ENCODE assay signal across 19 cellular contexts in the genomic region with DNA sequence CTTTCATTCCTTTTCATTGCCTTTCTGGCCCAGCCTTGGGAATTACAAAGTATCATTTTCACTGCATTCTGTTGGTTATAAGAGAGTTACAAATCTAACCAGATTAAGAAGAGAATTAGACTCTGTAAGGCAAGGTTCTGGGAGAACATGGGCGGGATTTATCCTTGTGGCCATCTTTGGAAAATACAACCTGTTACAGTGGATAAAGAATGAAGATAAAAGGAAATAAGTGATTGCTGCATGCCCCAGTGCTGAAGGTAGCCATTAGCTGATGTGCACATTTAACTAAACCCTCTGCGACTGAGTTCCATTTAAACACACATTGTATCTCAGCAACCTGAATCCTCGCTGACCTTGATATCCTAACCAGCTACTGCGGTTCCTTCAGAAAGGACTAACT.
DNase-seq lines count a peak whose midpoint lies in the region; ATAC-seq, FAIRE-seq and TF ChIP-seq lines count a peak whose summit lies in the region.
"Had no signal": no experiment of that assay in that cellular context is flagged by ENCODE, and none has a peak within 500 bp of the region (broad histone marks: within the 10 kb centered on the region; RNA-seq: fewer than 3 reads in every experiment).

No MANE protein-coding gene starts in this region.

- H3T11ph ChIP-seq in H9 (ENCODE audit: low read length): no peak overlapping the region

- no peak overlapping the region for H2BK120ac ChIP-seq in H9 (ENCODE audit: low read depth, low read length, poor library complexity, severe bottlenecking)

- H3K18ac ChIP-seq in H9 (ENCODE audit: insufficient read length, low read depth, low read length): no peak overlapping the region

- TF ChIP-seq EP300 in A549 (IDR thresholded peaks at IDR 0.05): no peak

- H3K27me3 ChIP-seq in H9 (ENCODE audit: insufficient read depth, low read length) (no peaks in the 10 kb centered on the region), testis (no peaks in the 10 kb centered on the region), smooth muscle cell (ENCODE audit: low read depth) (no peaks in the 10 kb centered on the region)

- H3K27ac Mint-ChIP-seq in H9: no peak overlapping the region
- no peak overlapping the region; the same call in 1 of the 2 replicates for H3K27ac Mint-ChIP-seq in WTC11
- H3K27ac Mint-ChIP-seq: CD8-positive, alpha-beta T cell; HFFc6 had no signal

- peak; percentile 23 to 53; a peak in 2 of 6 replicates for ATAC-seq in A549
- ATAC-seq in WTC11: peak; percentile 56
- ATAC-seq in HG02642 (IDR thresholded peaks at IDR 0.05; ENCODE audit: poor library complexity, unreplicated experiment): no peak
- ATAC-seq: CD8-positive, alpha-beta T cell had no signal

- H3K4ac ChIP-seq in H9 (ENCODE audit: low read depth, low read length): no peak overlapping the region

- H3K36me3 Mint-ChIP-seq in H9 (ENCODE audit: insufficient read depth in 1 of 3, low read depth in 3 of 3) (peaks cover 20 to 23% (median 22%) of the 10 kb centered on the region in 3 experiments; a peak in 6 of 7 replicates), WTC11 (peaks cover 27% of the 10 kb centered on the region)

- TF ChIP-seq CTCF in A549 (IDR thresholded peaks at IDR 0.05) (no peak), H9 (conservative IDR thresholded peaks at IDR 0.05) (0 out of 3 replicates have a peak, but pooled peaks have one; percentile 26), WTC11 (IDR thresholded peaks at IDR 0.05) (no peak), testis (IDR thresholded peaks at IDR 0.05) (no peak), smooth muscle cell (IDR thresholded peaks at IDR 0.05; ENCODE audit: borderline replicate concordance, insufficient read depth, poor library complexity, severe bottlenecking) (no peak)

- no peak overlapping the region for H3K23ac ChIP-seq in H9 (ENCODE audit: insufficient read length, low read depth, low read length)

- H4K20me1 ChIP-seq in H9 (ENCODE audit: control insufficient read depth, insufficient read depth, insufficient read length) (no peaks in the 10 kb centered on the region), smooth muscle cell (ENCODE audit: low read depth) (no peaks in the 10 kb centered on the region)

- no peaks in the 10 kb centered on the region for H3F3A ChIP-seq in smooth muscle cell (ENCODE audit: low read depth)

- POLR2A ChIA-PET in A549 (lab: Yijun Ruan, JAX): no interaction called here
- POLR2A ChIA-PET in WTC11 (lab: Charles Lee): no interaction called here

- DNase-seq in A549 (ENCODE audit: low read depth in 1 of 2, low spot score in 1 of 2) (no peak), H9 (no peak), WTC11 (ENCODE audit: low spot score) (no peak), testis (no peak), smooth muscle cell (lab: John Stamatoyannopoulos, UW; ENCODE audit: unreplicated experiment) (no peak)
- no peak for DNase-seq in activated CD4-positive, CD25-positive, alpha-beta regulatory T cell (lab: John Stamatoyannopoulos, UW)
- DNase-seq: 8988T; C1 segment of cervical spinal cord; Caco-2; CD4-positive, CD25-positive, alpha-beta regulatory T cell; CD8-positive, alpha-beta T cell; DMS153; DND-41; GM23248; HFFc6 had no signal

- intact Hi-C loops in testis (cut with DNase I; ENCODE audit: low total_unique reads): no loop called here

- H2AFZ ChIP-seq in H9 (ENCODE audit: low read length) (no peak overlapping the region), smooth muscle cell (ENCODE audit: low read depth) (no peak overlapping the region)
- H2AFZ ChIP-seq: GM23248 had no signal

- no peak overlapping the region for H2BK15ac ChIP-seq in H9 (ENCODE audit: low read depth, low read length)

- FAIRE-seq in A549 (lab: Jason Lieb, UNC): no peak
- FAIRE-seq: G401.6, GM12892 had no signal

- no peaks in the 10 kb centered on the region for H3K9me3 Mint-ChIP-seq in H9
- H3K9me3 Mint-ChIP-seq in WTC11: no peaks in the 10 kb centered on the region
- H3K9me3 Mint-ChIP-seq: CD4-positive, CD25-positive, alpha-beta regulatory T cell; CD8-positive, alpha-beta T cell; HFFc6 had no signal

- H3K4me3 Mint-ChIP-seq in H9 (no peak overlapping the region), WTC11 (no peak overlapping the region)
- H3K4me3 Mint-ChIP-seq: CD4-positive, CD25-positive, alpha-beta regulatory T cell; CD8-positive, alpha-beta T cell; HFFc6 had no signal

- H2BK5ac ChIP-seq in H9 (ENCODE audit: insufficient read length, low read length): no peak overlapping the region

- H3K27ac ChIP-seq in A549: no peak overlapping the region
- H3K27ac ChIP-seq in H9 (ENCODE audit: insufficient read length, low read depth, low read length): no peak overlapping the region
- H3K27ac ChIP-seq in testis: peak overlapping the region; percentile 50 to 52
- H3K27ac ChIP-seq in smooth muscle cell (ENCODE audit: low read depth): no peak overlapping the region
- H3K27ac ChIP-seq: GM23248 had no signal

- no peak overlapping the region for H4K5ac ChIP-seq in H9 (ENCODE audit: insufficient read length, low read depth, low read length)

- no peak overlapping the region for H2BK12ac ChIP-seq in H9 (ENCODE audit: insufficient read length, low read depth, low read length)

- H3K4me2 ChIP-seq in A549 (no peak overlapping the region), H9 (ENCODE audit: insufficient read depth, insufficient read length, low read length) (no peak overlapping the region), smooth muscle cell (no peak overlapping the region)

- H2BK20ac ChIP-seq in H9 (ENCODE audit: low read depth, low read length, poor library complexity, severe bottlenecking): no peak overlapping the region

- H3K4me3 ChIP-seq in A549 (no peak overlapping the region), testis (no peak overlapping the region), smooth muscle cell (no peak overlapping the region)
- H3K4me3 ChIP-seq: GM23248, HAP-1 had no signal

- H3K4me1 Mint-ChIP-seq in H9: no peaks in the 10 kb centered on the region
- H3K4me1 Mint-ChIP-seq in WTC11: peaks cover 8% of the 10 kb centered on the region; the same call in 1 of the 2 replicates

- no peaks in the 10 kb centered on the region for H3K79me1 ChIP-seq in H9 (ENCODE audit: insufficient read depth, low read depth, low read length, poor library complexity, severe bottlenecking)

- no peaks in the 10 kb centered on the region for H3K4me1 ChIP-seq in A549
- no peaks in the 10 kb centered on the region for H3K4me1 ChIP-seq in H9 (ENCODE audit: insufficient read depth, low read length)
- peaks cover 17% of the 10 kb centered on the region for H3K4me1 ChIP-seq in testis
- H3K4me1 ChIP-seq in smooth muscle cell (ENCODE audit: low read depth): no peaks in the 10 kb centered on the region
- H3K4me1 ChIP-seq: Caco-2, HAP-1 had no signal

- H3K27me3 Mint-ChIP-seq in H9 (ENCODE audit: low read depth) (no peaks in the 10 kb centered on the region), WTC11 (ENCODE audit: low read depth) (no peaks in the 10 kb centered on the region)
- H3K27me3 Mint-ChIP-seq: CD4-positive, CD25-positive, alpha-beta regulatory T cell had no signal

- H3K79me2 ChIP-seq in H9 (ENCODE audit: insufficient read depth, low read length): no peaks in the 10 kb centered on the region
- H3K79me2 ChIP-seq in smooth muscle cell (ENCODE audit: low read depth): no peaks in the 10 kb centered on the region

- no peak overlapping the region for H3K56ac ChIP-seq in H9 (ENCODE audit: insufficient read length, low read depth, low read length)

- TF ChIP-seq RAD21 in A549 (conservative IDR thresholded peaks at IDR 0.05 in 1 of 2, IDR thresholded peaks at IDR 0.05 in 1 of 2): no peak

- no peaks in the 10 kb centered on the region for H3K23me2 ChIP-seq in H9 (ENCODE audit: insufficient read length, low read depth, low read length, poor library complexity, severe bottlenecking)

- no peak overlapping the region for H3K14ac ChIP-seq in H9 (ENCODE audit: insufficient read depth, low read length)

- no peak overlapping the region for H3K9ac ChIP-seq in H9 (ENCODE audit: extremely low read depth, insufficient read length, low read length)
- H3K9ac ChIP-seq in smooth muscle cell (ENCODE audit: low read depth): no peak overlapping the region
- H3K9ac ChIP-seq: GM23248 had no signal

- TF ChIP-seq POLR2A in A549 (IDR thresholded peaks at IDR 0.05; ENCODE audit: low read length) (no peak), testis (IDR thresholded peaks at IDR 0.05) (no peak)

- H3K9me3 ChIP-seq in A549 (no peaks in the 10 kb centered on the region), H9 (ENCODE audit: control insufficient read depth, low read depth, low read length) (no peaks in the 10 kb centered on the region), testis (no peaks in the 10 kb centered on the region), smooth muscle cell (replicated peaks; ENCODE audit: low read depth) (no peaks in the 10 kb centered on the region)
- H3K9me3 ChIP-seq: Caco-2, HAP-1 had no signal

- H2AK5ac ChIP-seq in H9 (ENCODE audit: insufficient read length, low read length): no peak overlapping the region

- H4K8ac ChIP-seq in H9 (replicated peaks; ENCODE audit: insufficient read length, low read depth, low read length): no peak overlapping the region

- CTCF ChIA-PET in A549 (lab: Yijun Ruan, JAX): interaction anchor here (1.7 to 9.1 kb wide), 3 partner anchors 10 to 888 kb away, joined by 5 to 88 read pairs (median 31); no protein-coding TSS in a partner anchor
- CTCF ChIA-PET in WTC11 (lab: Charles Lee): interaction anchor here (1.2 to 5.6 kb wide), 4 partner anchors 11 to 189 kb away, joined by 3 to 31 read pairs (median 9); no protein-coding TSS in a partner anchor

- H4K91ac ChIP-seq in H9 (ENCODE audit: insufficient read length, low read depth, low read length): no peak overlapping the region

- H3K36me3 ChIP-seq in testis (ENCODE audit: low read depth, missing control alignments) (no peaks in the 10 kb centered on the region), smooth muscle cell (ENCODE audit: low read depth) (peaks cover 3% of the 10 kb centered on the region)

- 73% methylated on average over 4 of the region's 4 CpGs for WGBS in A549 (ENCODE audit: missing lambda C conversion rate)
- no CpG with 5 or more reads among the region's 4 CpGs for whole genome bisulfite sequencing in H9 (ENCODE audit: extremely low coverage, insufficient read length, low lambda C conversion rate)
- WGBS in testis, 2 donors: 58 to 65% methylated on average over 4 of the region's 4 CpGs
- 89% methylated on average over 4 of the region's 4 CpGs for WGBS in smooth muscle cell (ENCODE audit: low lambda C conversion rate)

TF ChIP-seq in A549, 52 proteins besides CTCF, POLR2A, EP300 and RAD21 (continues in another document):
- no peak for TF ChIP-seq FOSL2 (IDR thresholded peaks at IDR 0.05)
- TF ChIP-seq FOSL2 (CRISPR knock-in tag; IDR thresholded peaks at IDR 0.05): no peak
- TF ChIP-seq MYC (IDR thresholded peaks at IDR 0.05; ENCODE audit: borderline replicate concordance, low read length): no peak
- no peak for TF ChIP-seq CBX2 (IDR thresholded peaks at IDR 0.05; ENCODE audit: borderline replicate concordance, low read depth)

TF ChIP-seq in WTC11, 78 proteins besides CTCF, POLR2A, EP300 and RAD21 (continues in another document):
- TF ChIP-seq ETV6 (CRISPR knock-in tag; IDR thresholded peaks at IDR 0.05): no peak

Comparison
In these comparisons a context has a peak if more than half of its experiments do, and no peak if none do; other contexts are left out.
1. H3K27ac ChIP-seq: peak in testis (2 of 2); none in A549 (0 of 2), H9 (single experiment) and smooth muscle cell (single experiment).